ENCODE assay signal across 20 cellular contexts in genomic region chr19:39355253-39355652, GRCh38. TPM values are rescaled to one million over a fixed set of nuclear protein-coding genes. Genes with fewer than 3 reads are reported as not detected.
DNase-seq lines count a peak whose midpoint lies in the region; ATAC-seq and TF ChIP-seq lines count a peak whose summit lies in the region.
"Had no signal": no experiment of that assay in that cellular context is flagged by ENCODE, and none has a peak within 500 bp of the region (broad histone marks: within the 10 kb centered on the region; RNA-seq: fewer than 3 reads in every experiment).

No MANE protein-coding gene starts in this region.

- TF ChIP-seq CTCF in GM23338 (conservative IDR thresholded peaks at IDR 0.05; ENCODE audit: low read depth in 2 of 2) (no peak), BE2C (IDR thresholded peaks at IDR 0.05; ENCODE audit: low read depth, low read length) (no peak), Caco-2 (IDR thresholded peaks at IDR 0.05; ENCODE audit: insufficient read depth in 1 of 2, low read depth in 1 of 2, low read length in 1 of 2, severe bottlenecking in 1 of 2, unreplicated experiment in 1 of 2) (no peak)

- H3K4me2 ChIP-seq in GM23338, result no peak overlapping the region
- H3K4me2 ChIP-seq: A549; BLaER1 treated with 17β-estradiol and CSF1 and Interleukin-3, amounts not matched to agents 10 nM and 100 nM had no signal

- H3K9me3 ChIP-seq in stomach smooth muscle (ENCODE audit: control insufficient read depth in 2 of 2, low read length in 2 of 2) (no peaks in the 10 kb centered on the region), BE2C (no peaks in the 10 kb centered on the region), Caco-2 (no peaks in the 10 kb centered on the region)
- H3K9me3 ChIP-seq: A549; BLaER1 treated with 17β-estradiol and CSF1 and Interleukin-3, amounts not matched to agents 10 nM and 100 nM had no signal

- 0 out of 2 replicates have a peak overlapping the region, but pooled peaks have one; percentile 16 for H3K27ac Mint-ChIP-seq in GM23338
- no peak overlapping the region for H3K27ac Mint-ChIP-seq in Caco-2 (ENCODE audit: unreplicated experiment)
- H3K27ac Mint-ChIP-seq: CD8-positive, alpha-beta T cell had no signal

- H3K27me3 Mint-ChIP-seq in GM23338 (ENCODE audit: insufficient read depth, low read depth, poor library complexity) (no peaks in the 10 kb centered on the region), Caco-2 (ENCODE audit: insufficient read depth, unreplicated experiment) (no peaks in the 10 kb centered on the region)

- CTCF ChIA-PET in Caco-2 (lab: Charles Lee), result no interaction called here

- H2AFZ ChIP-seq in GM23338, result no peak overlapping the region

- intact Hi-C loops in Caco-2 (cut with micrococcal nuclease; ENCODE audit: unreplicated experiment), result no loop called here

- H3K27ac ChIP-seq in GM23338 (ENCODE audit: low read depth) (no peak overlapping the region), caudate nucleus (ENCODE audit: low read depth, low read length) (no peak overlapping the region), stomach smooth muscle (ENCODE audit: low read length) (peak overlapping the region; percentile 18)
- H3K27ac ChIP-seq: A549; BLaER1 treated with 17β-estradiol and CSF1 and Interleukin-3, amounts not matched to agents 10 nM and 100 nM had no signal

- no peaks in the 10 kb centered on the region for H3K27me3 ChIP-seq in GM23338 (ENCODE audit: insufficient read depth)
- H3K27me3 ChIP-seq in stomach smooth muscle (ENCODE audit: control insufficient read depth in 1 of 2, insufficient read depth in 2 of 2, low read length in 2 of 2), result no peaks in the 10 kb centered on the region
- no peaks in the 10 kb centered on the region for H3K27me3 ChIP-seq in BE2C
- no peaks in the 10 kb centered on the region for H3K27me3 ChIP-seq in Caco-2 (replicated peaks; ENCODE audit: control insufficient read depth, insufficient read depth, low read length)
- H3K27me3 ChIP-seq: BLaER1 treated with 17β-estradiol and CSF1 and Interleukin-3, amounts not matched to agents 10 nM and 100 nM had no signal

- H3K4me1 ChIP-seq in GM23338 (ENCODE audit: insufficient read depth) (no peaks in the 10 kb centered on the region), stomach smooth muscle (ENCODE audit: control insufficient read depth, insufficient read depth, low read length) (peaks cover 10% of the 10 kb centered on the region), BE2C (no peaks in the 10 kb centered on the region), Caco-2 (no peaks in the 10 kb centered on the region)
- H3K4me1 ChIP-seq: A549 had no signal

- peaks cover 26% of the 10 kb centered on the region for H4K20me1 ChIP-seq in GM23338 (replicated peaks; ENCODE audit: insufficient read depth)

- H3K9me3 Mint-ChIP-seq in GM23338 (no peaks in the 10 kb centered on the region), Caco-2 (ENCODE audit: unreplicated experiment) (no peaks in the 10 kb centered on the region)
- H3K9me3 Mint-ChIP-seq: CD8-positive, alpha-beta T cell had no signal

- H3K36me3 ChIP-seq in GM23338 (ENCODE audit: insufficient read depth) (peaks cover 43% of the 10 kb centered on the region), stomach smooth muscle (ENCODE audit: control insufficient read depth in 2 of 2, insufficient read depth in 2 of 2, low read length in 2 of 2) (peaks cover 51 to 55% of the 10 kb centered on the region in 2 donors), BE2C (peaks cover 53% of the 10 kb centered on the region), Caco-2 (ENCODE audit: control insufficient read depth, insufficient read depth, low read length) (peaks cover 3% of the 10 kb centered on the region)

- no peaks in the 10 kb centered on the region for H3K9me2 ChIP-seq in GM23338 (ENCODE audit: insufficient read depth)

- ATAC-seq in GM23338, result no peak
- ATAC-seq: CD8-positive, alpha-beta T cell; GM12878 had no signal

- H3K36me3 Mint-ChIP-seq in GM23338 (ENCODE audit: low read depth) (peaks cover 68% of the 10 kb centered on the region), Caco-2 (ENCODE audit: insufficient read depth, unreplicated experiment) (peaks cover 64% of the 10 kb centered on the region)

- H3K9ac ChIP-seq in stomach smooth muscle (ENCODE audit: low read length in 2 of 2), result no peak overlapping the region

- DNase-seq in GM23338 (ENCODE audit: low spot score) (no peak), caudate nucleus (lab: John Stamatoyannopoulos, UW) (peak in 31 of 61 donors; percentile 5 to 86 (median 29)), medulla oblongata (ENCODE audit: extremely low spot score) (peak; percentile 75), NCI-H748 treated with DMSO at 0.1 percent for 48 hours (lab: John Stamatoyannopoulos, UW) (no peak), BE2C (no peak), Caco-2 (no peak)
- DNase-seq: CD8-positive, alpha-beta T cell; DMS53; EL; KBM-7; NCI-H1105; NCI-H2081; NCI-H2171 treated with DMSO at 0.1 percent for 48 hours; NCI-H510A; NCI-H774; Right ventricle myocardium superior had no signal

- H3K4me3 Mint-ChIP-seq in GM23338 (no peak overlapping the region), Caco-2 (ENCODE audit: unreplicated experiment) (no peak overlapping the region)
- H3K4me3 Mint-ChIP-seq: CD8-positive, alpha-beta T cell had no signal

- POLR2A ChIA-PET in Caco-2 (lab: Charles Lee), result interaction anchor here (0.6 kb wide), 1 partner anchor 15 kb away, joined by 5 read pairs; no protein-coding TSS in a partner anchor

- H3K4me1 Mint-ChIP-seq in GM23338 (no peaks in the 10 kb centered on the region), Caco-2 (ENCODE audit: low read depth, unreplicated experiment) (no peaks in the 10 kb centered on the region)

- no peak overlapping the region for H3K4me3 ChIP-seq in GM23338
- H3K4me3 ChIP-seq in stomach smooth muscle (ENCODE audit: low read length in 2 of 2), result no peak overlapping the region
- no peak overlapping the region for H3K4me3 ChIP-seq in BE2C (ENCODE audit: low read depth, low read length)
- no peak overlapping the region for H3K4me3 ChIP-seq in Caco-2 (ENCODE audit: low read depth, low read length)
- H3K4me3 ChIP-seq: A549; BLaER1 treated with 17β-estradiol and CSF1 and Interleukin-3, amounts not matched to agents 10 nM and 100 nM; GM12878 had no signal

- no TSS peak for BruUV-seq in Caco-2 (replicated peaks; lab: Mats Ljungman, UMichigan)

- peaks cover 10% of the 10 kb centered on the region; the same call in 1 of the 2 replicates for H3F3A ChIP-seq in GM23338 (replicated peaks; ENCODE audit: low read depth)

- no peaks in the 10 kb centered on the region for H3K79me2 ChIP-seq in GM23338 (replicated peaks; ENCODE audit: insufficient read depth)

TF ChIP-seq in GM23338, 12 proteins besides CTCF, POLR2A, EP300 and RAD21 (continues in another document):
- TF ChIP-seq ZNF331 (CRISPR knock-in tag; IDR thresholded peaks at IDR 0.05; ENCODE audit: low read depth) (no peak), ETS1 (IDR thresholded peaks at IDR 0.05) (no peak)

RNA-seq across cellular contexts. Expression of gene SAMD4B, which starts 13.0 kb away (rescaled TPM):
- total RNA-seq in GM23338 (2014; rRNA removed; shearing (Covaris generic)), result 124 and 172 TPM in 2 replicates
- polyA plus RNA-seq in GM23338 (2016; fragmentation: Nextera tagmentation; extraction: Ambion mirVana), result 104 and 107 TPM in 2 replicates
- 169 TPM for polyA plus RNA-seq in BE2C (2012; ENCODE audit: insufficient read depth, insufficient read length, low read depth)
- total RNA-seq in Caco-2 (2022), result 132 and 147 TPM in 2 replicates

RNA-seq across cellular contexts. Expression of gene GMFG, which starts 19.4 kb away (rescaled TPM):
- total RNA-seq in GM23338 (2014; rRNA removed; shearing (Covaris generic)), result not detected in 2 replicates
- polyA plus RNA-seq in GM23338 (2016; fragmentation: Nextera tagmentation; extraction: Ambion mirVana), result 1.0 and 1.3 TPM in 2 replicates
- polyA plus RNA-seq in BE2C (2012; ENCODE audit: insufficient read depth, insufficient read length, low read depth), result not detected
- 0.91 TPM in 1 of 2 replicates, not detected in the other for total RNA-seq in Caco-2 (2022)

RNA-seq across cellular contexts. Expression of gene LRFN1, which starts 34.6 kb away (rescaled TPM):
- 8.1 and 10.0 TPM in 2 replicates for total RNA-seq in GM23338 (2014; rRNA removed; shearing (Covaris generic))
- 3.2 and 4.1 TPM in 2 replicates for polyA plus RNA-seq in GM23338 (2016; fragmentation: Nextera tagmentation; extraction: Ambion mirVana)
- polyA plus RNA-seq in BE2C (2012; ENCODE audit: insufficient read depth, insufficient read length, low read depth), result 6.3 TPM
- 21.1 and 21.2 TPM in 2 replicates for total RNA-seq in Caco-2 (2022)

RNA-seq across cellular contexts. Expression of gene PAF1, which starts 35.7 kb away (rescaled TPM):
- total RNA-seq in GM23338 (2014; rRNA removed; shearing (Covaris generic)), result 24.6 and 47.3 TPM in 2 replicates
- polyA plus RNA-seq in GM23338 (2016; fragmentation: Nextera tagmentation; extraction: Ambion mirVana), result 21.3 and 22.1 TPM in 2 replicates
- polyA plus RNA-seq in BE2C (2012; ENCODE audit: insufficient read depth, insufficient read length, low read depth), result 130 TPM
- 57.9 and 59.0 TPM in 2 replicates for total RNA-seq in Caco-2 (2022)

RNA-seq across cellular contexts. Expression of gene MED29, which starts 35.9 kb away (rescaled TPM):
- total RNA-seq in GM23338 (2014; rRNA removed; shearing (Covaris generic)), result 62.0 and 63.0 TPM in 2 replicates
- 26.1 and 27.5 TPM in 2 replicates for polyA plus RNA-seq in GM23338 (2016; fragmentation: Nextera tagmentation; extraction: Ambion mirVana)
- 101 TPM for polyA plus RNA-seq in BE2C (2012; ENCODE audit: insufficient read depth, insufficient read length, low read depth)
- total RNA-seq in Caco-2 (2022), result 50.3 and 50.8 TPM in 2 replicates

Comparison
In these comparisons a context has a peak if more than half of its experiments do, and no peak if none do; other contexts are left out.
1. DNase-seq: peak in caudate nucleus (31 of 61) and medulla oblongata (single experiment); none in GM23338 (single experiment), NCI-H748 treated with DMSO at 0.1 percent for 48 hours (single experiment), BE2C (single experiment) and Caco-2 (0 of 2).